8 cellular contexts compared by ENCODE assay signal in the genomic region with DNA sequence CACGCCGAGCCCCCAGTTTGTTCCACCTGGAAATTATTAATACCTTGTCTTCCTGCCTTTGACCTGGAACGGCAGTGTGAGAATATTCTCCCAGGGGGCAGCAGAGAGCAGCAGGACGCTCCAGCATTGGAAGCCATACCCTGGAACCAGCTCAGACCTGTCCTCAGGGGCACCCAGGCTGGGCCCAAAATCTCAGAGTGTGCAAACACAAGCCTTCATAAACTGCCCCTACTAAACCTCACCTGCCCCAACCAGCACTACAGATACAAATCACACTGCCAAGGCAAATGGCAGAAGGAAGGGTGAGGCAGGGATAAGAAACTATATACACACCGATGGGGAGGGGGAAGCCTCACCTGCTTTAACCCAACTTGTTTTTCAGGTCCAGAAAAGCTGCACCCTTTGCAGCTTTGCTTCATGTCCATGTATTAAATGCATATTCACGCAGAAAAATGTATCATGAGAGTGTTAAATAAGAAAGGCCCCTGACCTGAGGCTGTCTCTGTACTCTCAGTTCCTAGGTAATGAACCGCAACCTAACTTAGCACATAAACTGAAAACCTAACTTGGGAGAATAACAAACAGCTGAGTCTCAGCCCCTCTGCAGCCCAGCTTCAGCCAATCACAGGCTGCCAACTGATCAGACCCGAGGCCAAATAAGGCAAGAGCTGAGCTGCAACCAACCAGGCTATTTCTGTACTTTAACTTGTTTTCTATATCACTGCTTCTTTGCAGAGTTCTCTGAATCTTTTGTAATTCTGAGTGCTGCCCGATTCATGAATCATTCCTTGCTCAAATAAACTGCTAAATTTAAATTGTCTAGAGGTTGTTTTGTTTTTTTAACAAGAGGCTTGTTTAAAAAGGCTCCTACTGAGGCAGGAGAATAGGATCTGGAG.
DNase-seq lines count a peak whose midpoint lies in the region; ATAC-seq and TF ChIP-seq lines count a peak whose summit lies in the region.

No MANE protein-coding gene starts in this region.

- WGBS in prostate gland, result 45% methylated on average over 9 of the region's 9 CpGs

- H3K36me3 ChIP-seq in DOHH2 (ENCODE audit: control insufficient read depth, low read length), result no peaks in the 10 kb centered on the region
- H3K36me3 ChIP-seq in prostate gland, result no peaks in the 10 kb centered on the region

- TF ChIP-seq CTCF in DOHH2 (IDR thresholded peaks at IDR 0.05; ENCODE audit: low read depth, low read length, poor library complexity, severe bottlenecking) (peak; percentile 94), prostate gland (IDR thresholded peaks at IDR 0.05) (peak; percentile 76 to 88 (median 84))

- H4K20me1 ChIP-seq in DOHH2 (ENCODE audit: control insufficient read depth, insufficient read depth, low read depth, low read length), result no peaks in the 10 kb centered on the region

- no peak overlapping the region for H3K27ac Mint-ChIP-seq in activated T-cell treated with anti-CD3 and anti-CD28 coated beads, Interleukin-2, amount 50 U/mL, for 72 hours

- ATAC-seq in GM21526 (IDR thresholded peaks at IDR 0.05; ENCODE audit: low FRiP score, unreplicated experiment), result peak; percentile 94
- ATAC-seq in activated T-cell treated with anti-CD3 and anti-CD28 coated beads, Interleukin-2, amount 50 U/mL, for 72 hours (replicated peaks in 1 of 2), result peak; percentile 73 to 80

- no peaks in the 10 kb centered on the region for H3K27me3 ChIP-seq in DOHH2 (ENCODE audit: control insufficient read depth, low read length)
- H3K27me3 ChIP-seq in prostate gland (replicated peaks; ENCODE audit: insufficient read depth), result no peaks in the 10 kb centered on the region

- H3F3A ChIP-seq in DOHH2 (ENCODE audit: control insufficient read depth, insufficient read depth), result no peaks in the 10 kb centered on the region

- TF ChIP-seq POLR2A in prostate gland (IDR thresholded peaks at IDR 0.05), result no peak

- no peaks in the 10 kb centered on the region for H3K27me3 Mint-ChIP-seq in activated T-cell treated with anti-CD3 and anti-CD28 coated beads, Interleukin-2, amount 50 U/mL, for 72 hours (ENCODE audit: low read depth)

- peaks cover 13% of the 10 kb centered on the region for H3K4me1 Mint-ChIP-seq in activated T-cell treated with anti-CD3 and anti-CD28 coated beads, Interleukin-2, amount 50 U/mL, for 72 hours (ENCODE audit: low read depth)

- no peak overlapping the region for H3K4me3 Mint-ChIP-seq in activated T-cell treated with anti-CD3 and anti-CD28 coated beads, Interleukin-2, amount 50 U/mL, for 72 hours

- peak overlapping the region; percentile 62 for H3K4me2 ChIP-seq in DOHH2 (ENCODE audit: low read length)

- H3K9me2 ChIP-seq in DOHH2 (replicated peaks; ENCODE audit: control insufficient read depth, low read length), result no peaks in the 10 kb centered on the region

- H3K36me3 Mint-ChIP-seq in activated T-cell treated with anti-CD3 and anti-CD28 coated beads, Interleukin-2, amount 50 U/mL, for 72 hours (ENCODE audit: insufficient read depth in 2 of 2), result no peaks in the 10 kb centered on the region

- peaks cover 30% of the 10 kb centered on the region for H3K4me1 ChIP-seq in DOHH2 (ENCODE audit: control insufficient read depth, low read length)
- no peaks in the 10 kb centered on the region for H3K4me1 ChIP-seq in prostate gland (replicated peaks)

- H3K27ac ChIP-seq in DOHH2 (ENCODE audit: low read depth, low read length) (peak overlapping the region; percentile 43), prostate gland (peak overlapping the region; percentile 26 to 44)

- intact Hi-C loops in prostate gland (cut with DNase I), result no loop called here

- no peaks in the 10 kb centered on the region for H3K79me2 ChIP-seq in DOHH2 (ENCODE audit: control insufficient read depth, low read length)

- H3K9me3 Mint-ChIP-seq in activated T-cell treated with anti-CD3 and anti-CD28 coated beads, Interleukin-2, amount 50 U/mL, for 72 hours, result no peaks in the 10 kb centered on the region

- H3K4me3 ChIP-seq in DOHH2 (ENCODE audit: low read length) (peak overlapping the region; percentile 44), prostate gland (no peak overlapping the region)

- DNase-seq in HUDEP-2 (lab: John Stamatoyannopoulos, UW; ENCODE audit: unreplicated experiment in 76 of 76), result peak in 44 of 76 experiments; percentile 2 to 64 (median 32)
- peak; percentile 79 for DNase-seq in OCI-M1 (lab: John Stamatoyannopoulos, UW)
- DNase-seq in activated T-cell treated with anti-CD3 and anti-CD28 coated beads, Interleukin-2, amount 50 U/mL, for 72 hours, result peak; percentile 68 to 69
- DNase-seq in germinal center (ENCODE audit: low spot score), result peak; percentile 51
- DNase-seq in prostate gland (ENCODE audit: low spot score), result peak; percentile 84
- no peak for DNase-seq in GOT3 (lab: John Stamatoyannopoulos, UW)

- H3K9me3 ChIP-seq in DOHH2 (ENCODE audit: control insufficient read depth, insufficient read depth, low read length) (no peaks in the 10 kb centered on the region), prostate gland (no peaks in the 10 kb centered on the region)
